Comparison of ENCODE assay signal across 39 cellular contexts in genomic region chr14:23386999-23387398, GRCh38. TPM values are rescaled to one million over a fixed set of nuclear protein-coding genes. Genes with fewer than 3 reads are reported as not detected.
"Had no signal": no experiment of that assay in that cellular context is flagged by ENCODE, and none has a peak within 500 bp of the region (broad histone marks: within the 10 kb centered on the region; RNA-seq: fewer than 3 reads in every experiment).

No MANE protein-coding gene starts in this region.

- H3K36me3 Mint-ChIP-seq: activated CD4-positive, alpha-beta memory T cell treated with anti-CD3 and anti-CD28 coated beads for 36 hours; activated naive CD4-positive, alpha-beta T cell treated with anti-CD3 and anti-CD28 coated beads, Interleukin-2, amount 50 U/mL, for 72 hours; activated naive CD8-positive, alpha-beta T cell treated with anti-CD3 and anti-CD28 coated beads for 36 hours had no signal

- H3K9me3 Mint-ChIP-seq: activated B cell treated with CpG ODN at 0.5 μM for 24 hours; activated CD4-positive, alpha-beta memory T cell treated with anti-CD3 and anti-CD28 coated beads for 36 hours; activated CD4-positive, alpha-beta T cell treated with anti-CD3 and anti-CD28 coated beads, Interleukin-2, amount 10 ng/mL, durations not matched to agents 24 days and 14 days; activated CD8-positive, alpha-beta T cell treated with anti-CD3 and anti-CD28 coated beads for 36 hours; activated naive CD4-positive, alpha-beta T cell treated with anti-CD3 and anti-CD28 coated beads for 36 hours; activated naive CD4-positive, alpha-beta T cell treated with anti-CD3 and anti-CD28 coated beads, Interleukin-2, amount 50 U/mL, for 72 hours; activated naive CD8-positive, alpha-beta T cell treated with anti-CD3 and anti-CD28 coated beads for 36 hours; activated T-cell treated with anti-CD3 and anti-CD28 coated beads, Interleukin-2, amount 50 U/mL, for 4 hours; activated T-cell treated with anti-CD3 and anti-CD28 coated beads, Interleukin-2, amount 50 U/mL, for 72 hours; activated T-helper 1 cell treated with anti-CD3 and anti-CD28 coated beads, Interleukin-12 subunit alpha, Interleukin-12 subunit beta, Interleukin-2, Interleukin-4 antibody, amounts not matched to agents 30 ng/mL and 10 ng/mL and 1 ng/mL, durations not matched to agents 14 hours and 24 hours and 36 hours; activated T-helper 17 cell treated with anti-CD3 and anti-CD28 coated beads, Interleukin-2, amount 50 U/mL, for 72 hours; T-helper 1 cell treated with Interleukin-12 subunit alpha and Interleukin-12 subunit beta and Interleukin-4 antibody, amounts not matched to agents 30 μg/mL and 1 μg/mL, for 36 hours; T-helper 2 cell treated with Interferon-gamma antibody and Interleukin-4, amounts not matched to agents 5 μg/mL and 100 μg/mL, for 36 hours had no signal

- H3K36me3 ChIP-seq: adrenal gland, brain microvascular endothelial cell, breast epithelium had no signal

- FAIRE-seq: astrocyte, TTC549 had no signal

- H3K27ac ChIP-seq: adrenal gland, body of pancreas, brain microvascular endothelial cell, breast epithelium, VCaP had no signal

- H3K4me3 Mint-ChIP-seq: activated B cell treated with CpG ODN at 0.5 μM for 24 hours; activated CD4-positive, alpha-beta memory T cell treated with anti-CD3 and anti-CD28 coated beads for 36 hours; activated CD4-positive, alpha-beta T cell treated with anti-CD3 and anti-CD28 coated beads, Interleukin-2, amount 10 ng/mL, durations not matched to agents 24 days and 14 days; activated CD8-positive, alpha-beta T cell treated with anti-CD3 and anti-CD28 coated beads for 36 hours; activated naive CD4-positive, alpha-beta T cell treated with anti-CD3 and anti-CD28 coated beads for 36 hours; activated naive CD8-positive, alpha-beta T cell treated with anti-CD3 and anti-CD28 coated beads for 36 hours; activated T-cell treated with anti-CD3 and anti-CD28 coated beads, Interleukin-2, amount 50 U/mL, for 4 hours; activated T-cell treated with anti-CD3 and anti-CD28 coated beads, Interleukin-2, amount 50 U/mL, for 72 hours; activated T-helper 1 cell treated with anti-CD3 and anti-CD28 coated beads, Interleukin-12 subunit alpha, Interleukin-12 subunit beta, Interleukin-2, Interleukin-4 antibody, amounts not matched to agents 30 ng/mL and 10 ng/mL and 1 ng/mL, durations not matched to agents 14 hours and 24 hours and 36 hours; activated T-helper 17 cell treated with anti-CD3 and anti-CD28 coated beads, Interleukin-2, amount 50 U/mL, for 72 hours; T-helper 1 cell treated with Interleukin-12 subunit alpha and Interleukin-12 subunit beta and Interleukin-4 antibody, amounts not matched to agents 30 μg/mL and 1 μg/mL, for 36 hours; T-helper 2 cell treated with Interferon-gamma antibody and Interleukin-4, amounts not matched to agents 5 μg/mL and 100 μg/mL, for 36 hours had no signal

- H3K27me3 ChIP-seq: adrenal gland, body of pancreas, brain microvascular endothelial cell, breast epithelium had no signal

- H3K27me3 Mint-ChIP-seq: activated CD8-positive, alpha-beta T cell treated with anti-CD3 and anti-CD28 coated beads for 36 hours had no signal

- ATAC-seq: activated CD8-positive, alpha-beta T cell treated with anti-CD3 and anti-CD28 coated beads for 36 hours; activated naive CD4-positive, alpha-beta T cell treated with anti-CD3 and anti-CD28 coated beads, Interleukin-2, amount 50 U/mL, for 72 hours; activated T-cell treated with anti-CD3 and anti-CD28 coated beads, Interleukin-2, amount 50 U/mL, for 4 hours; activated T-cell treated with anti-CD3 and anti-CD28 coated beads, Interleukin-2, amount 50 U/mL, for 72 hours; activated T-helper 17 cell treated with anti-CD3 and anti-CD28 coated beads, Interleukin-2, amount 50 U/mL, for 72 hours; body of pancreas had no signal

- DNase-seq: activated B cell treated with CpG ODN at 0.5 μM for 24 hours; activated CD4-positive, alpha-beta memory T cell treated with anti-CD3 and anti-CD28 coated beads for 36 hours; activated CD4-positive, alpha-beta T cell treated with anti-CD3 and anti-CD28 coated beads for 4 hours; activated CD4-positive, alpha-beta T cell treated with anti-CD3 and anti-CD28 coated beads, Interleukin-2, amount 10 ng/mL, durations not matched to agents 24 days and 14 days; activated CD4-positive, alpha-beta T cell treated with anti-CD3 and anti-CD28 coated beads, Interleukin-2, amount 50 U/mL, for 1 hour; activated CD4-positive, alpha-beta T cell treated with anti-CD3 and anti-CD28 coated beads, Interleukin-2, amount 50 U/mL, for 4 hours; activated CD4-positive, CD25-positive, alpha-beta regulatory T cell treated with anti-CD3 and anti-CD28 coated beads, Interleukin-2, amount 50 U/mL, for 72 hours; activated CD8-positive, alpha-beta memory T cell treated with anti-CD3 and anti-CD28 coated beads, Interleukin-2, amount 50 U/mL, for 4 hours; activated CD8-positive, alpha-beta T cell treated with anti-CD3 and anti-CD28 coated beads for 36 hours; activated effector memory CD4-positive, alpha-beta T cell treated with anti-CD3 and anti-CD28 coated beads, Interleukin-2, amount 50 U/mL, for 16 hours; activated gamma-delta T cell treated with Interleukin-2 at 50 U/mL for 16 hours; activated naive CD4-positive, alpha-beta T cell; activated naive CD4-positive, alpha-beta T cell treated with anti-CD3 and anti-CD28 coated beads for 36 hours; activated naive CD4-positive, alpha-beta T cell treated with anti-CD3 and anti-CD28 coated beads, Interleukin-2, amount 50 U/mL, for 16 hours; activated naive CD8-positive, alpha-beta T cell treated with anti-CD3 and anti-CD28 coated beads for 36 hours; activated T-cell treated with anti-CD3 and anti-CD28 coated beads for 4 hours; activated T-cell treated with anti-CD3 and anti-CD28 coated beads, Interleukin-2, amount 50 U/mL, for 1 hour; activated T-cell treated with anti-CD3 and anti-CD28 coated beads, Interleukin-2, amount 50 U/mL, for 4 hours; activated T-cell treated with anti-CD3 and anti-CD28 coated beads, Interleukin-2, amount 50 U/mL, for 72 hours; adrenal gland; amniotic stem cell; aorta; body of pancreas; brain microvascular endothelial cell; central memory CD4-positive, alpha-beta T cell; T-helper 1 cell; T-helper 2 cell; T-helper 9 cell had no signal

- H3K27ac Mint-ChIP-seq: activated B cell treated with CpG ODN at 0.5 μM for 24 hours; activated CD4-positive, alpha-beta memory T cell treated with anti-CD3 and anti-CD28 coated beads for 36 hours; activated CD4-positive, alpha-beta T cell treated with anti-CD3 and anti-CD28 coated beads, Interleukin-2, amount 10 ng/mL, durations not matched to agents 24 days and 14 days; activated CD8-positive, alpha-beta T cell treated with anti-CD3 and anti-CD28 coated beads for 36 hours; activated naive CD4-positive, alpha-beta T cell treated with anti-CD3 and anti-CD28 coated beads for 36 hours; activated naive CD4-positive, alpha-beta T cell treated with anti-CD3 and anti-CD28 coated beads, Interleukin-2, amount 50 U/mL, for 72 hours; activated naive CD8-positive, alpha-beta T cell treated with anti-CD3 and anti-CD28 coated beads for 36 hours; activated T-cell treated with anti-CD3 and anti-CD28 coated beads, Interleukin-2, amount 50 U/mL, for 72 hours; activated T-helper 1 cell treated with anti-CD3 and anti-CD28 coated beads, Interleukin-12 subunit alpha, Interleukin-12 subunit beta, Interleukin-2, Interleukin-4 antibody, amounts not matched to agents 30 ng/mL and 10 ng/mL and 1 ng/mL, durations not matched to agents 14 hours and 24 hours and 36 hours; activated T-helper 17 cell treated with anti-CD3 and anti-CD28 coated beads, Interleukin-2, amount 50 U/mL, for 72 hours; T-helper 1 cell treated with Interleukin-12 subunit alpha and Interleukin-12 subunit beta and Interleukin-4 antibody, amounts not matched to agents 30 μg/mL and 1 μg/mL, for 36 hours; T-helper 2 cell treated with Interferon-gamma antibody and Interleukin-4, amounts not matched to agents 5 μg/mL and 100 μg/mL, for 36 hours had no signal

- H3K4me1 Mint-ChIP-seq: activated B cell treated with CpG ODN at 0.5 μM for 24 hours; activated CD4-positive, alpha-beta T cell treated with anti-CD3 and anti-CD28 coated beads, Interleukin-2, amount 10 ng/mL, durations not matched to agents 24 days and 14 days; activated naive CD8-positive, alpha-beta T cell treated with anti-CD3 and anti-CD28 coated beads for 36 hours; activated T-helper 17 cell treated with anti-CD3 and anti-CD28 coated beads, Interleukin-2, amount 50 U/mL, for 72 hours had no signal

- H3K9me3 ChIP-seq: adrenal gland, body of pancreas, breast epithelium had no signal

- H3K4me3 ChIP-seq: adrenal gland, body of pancreas, breast epithelium had no signal

- H3K4me1 ChIP-seq: adrenal gland, breast epithelium had no signal

RNA-seq across cellular contexts. Expression of gene CMTM5, which starts 10.2 kb away (rescaled TPM):
- total RNA-seq: activated B cell treated with CpG ODN at 0.5 μM for 24 hours; activated CD4-positive, alpha-beta memory T cell treated with anti-CD3 and anti-CD28 coated beads for 36 hours; activated CD4-positive, alpha-beta T cell treated with anti-CD3 and anti-CD28 coated beads, Interleukin-2, amount 10 ng/mL, durations not matched to agents 24 days and 14 days; activated CD8-positive, alpha-beta memory T cell treated with anti-CD3 and anti-CD28 coated beads for 36 hours; activated CD8-positive, alpha-beta T cell treated with anti-CD3 and anti-CD28 coated beads for 36 hours; activated naive CD4-positive, alpha-beta T cell treated with anti-CD3 and anti-CD28 coated beads for 36 hours; activated naive CD4-positive, alpha-beta T cell treated with anti-CD3 and anti-CD28 coated beads, Interleukin-2, amount 50 U/mL, for 72 hours; activated naive CD8-positive, alpha-beta T cell treated with anti-CD3 and anti-CD28 coated beads for 36 hours; activated T-cell treated with anti-CD3 and anti-CD28 coated beads, Interleukin-2, amount 50 U/mL, for 4 hours; activated T-helper 1 cell treated with anti-CD3 and anti-CD28 coated beads, Interleukin-12 subunit alpha, Interleukin-12 subunit beta, Interleukin-2, Interleukin-4 antibody, amounts not matched to agents 30 ng/mL and 10 ng/mL and 1 ng/mL, durations not matched to agents 14 hours and 24 hours and 36 hours; activated T-helper 17 cell treated with anti-CD3 and anti-CD28 coated beads, Interleukin-2, amount 50 U/mL, for 72 hours; astrocyte; body of pancreas had no signal

RNA-seq across cellular contexts. Expression of gene IL25, which starts 14.4 kb away (rescaled TPM):
- total RNA-seq: activated B cell treated with CpG ODN at 0.5 μM for 24 hours; activated CD4-positive, alpha-beta memory T cell treated with anti-CD3 and anti-CD28 coated beads for 36 hours; activated CD4-positive, alpha-beta T cell treated with anti-CD3 and anti-CD28 coated beads, Interleukin-2, amount 10 ng/mL, durations not matched to agents 24 days and 14 days; activated CD8-positive, alpha-beta memory T cell treated with anti-CD3 and anti-CD28 coated beads for 36 hours; activated CD8-positive, alpha-beta T cell treated with anti-CD3 and anti-CD28 coated beads for 36 hours; activated naive CD4-positive, alpha-beta T cell treated with anti-CD3 and anti-CD28 coated beads for 36 hours; activated naive CD4-positive, alpha-beta T cell treated with anti-CD3 and anti-CD28 coated beads, Interleukin-2, amount 50 U/mL, for 72 hours; activated naive CD8-positive, alpha-beta T cell treated with anti-CD3 and anti-CD28 coated beads for 36 hours; activated T-cell treated with anti-CD3 and anti-CD28 coated beads, Interleukin-2, amount 50 U/mL, for 4 hours; activated T-cell treated with anti-CD3 and anti-CD28 coated beads, Interleukin-2, amount 50 U/mL, for 72 hours; activated T-helper 1 cell treated with anti-CD3 and anti-CD28 coated beads, Interleukin-12 subunit alpha, Interleukin-12 subunit beta, Interleukin-2, Interleukin-4 antibody, amounts not matched to agents 30 ng/mL and 10 ng/mL and 1 ng/mL, durations not matched to agents 14 hours and 24 hours and 36 hours; activated T-helper 17 cell treated with anti-CD3 and anti-CD28 coated beads, Interleukin-2, amount 50 U/mL, for 72 hours; adrenal gland; aorta; astrocyte; body of pancreas; breast epithelium; cerebellum had no signal
- polyA plus RNA-seq: aorta had no signal

RNA-seq across cellular contexts. Expression of gene MYH6, which starts 21.1 kb away (rescaled TPM):
- total RNA-seq: activated B cell treated with CpG ODN at 0.5 μM for 24 hours; activated CD8-positive, alpha-beta memory T cell treated with anti-CD3 and anti-CD28 coated beads for 36 hours; activated CD8-positive, alpha-beta T cell treated with anti-CD3 and anti-CD28 coated beads for 36 hours; activated naive CD4-positive, alpha-beta T cell treated with anti-CD3 and anti-CD28 coated beads for 36 hours; activated naive CD8-positive, alpha-beta T cell treated with anti-CD3 and anti-CD28 coated beads for 36 hours; activated T-cell treated with anti-CD3 and anti-CD28 coated beads, Interleukin-2, amount 50 U/mL, for 4 hours; aorta; astrocyte; breast epithelium had no signal

RNA-seq across cellular contexts. Expression of gene EFS, which starts 22.0 kb away (rescaled TPM):
- total RNA-seq: activated B cell treated with CpG ODN at 0.5 μM for 24 hours; activated CD4-positive, alpha-beta memory T cell treated with anti-CD3 and anti-CD28 coated beads for 36 hours; activated CD4-positive, alpha-beta T cell treated with anti-CD3 and anti-CD28 coated beads, Interleukin-2, amount 10 ng/mL, durations not matched to agents 24 days and 14 days; activated CD8-positive, alpha-beta memory T cell treated with anti-CD3 and anti-CD28 coated beads for 36 hours; activated CD8-positive, alpha-beta T cell treated with anti-CD3 and anti-CD28 coated beads for 36 hours; activated naive CD4-positive, alpha-beta T cell treated with anti-CD3 and anti-CD28 coated beads for 36 hours; activated naive CD8-positive, alpha-beta T cell treated with anti-CD3 and anti-CD28 coated beads for 36 hours; activated T-helper 1 cell treated with anti-CD3 and anti-CD28 coated beads, Interleukin-12 subunit alpha, Interleukin-12 subunit beta, Interleukin-2, Interleukin-4 antibody, amounts not matched to agents 30 ng/mL and 10 ng/mL and 1 ng/mL, durations not matched to agents 14 hours and 24 hours and 36 hours; activated T-helper 17 cell treated with anti-CD3 and anti-CD28 coated beads, Interleukin-2, amount 50 U/mL, for 72 hours had no signal
